29 cellular contexts compared by ENCODE assay signal in the genomic region with DNA sequence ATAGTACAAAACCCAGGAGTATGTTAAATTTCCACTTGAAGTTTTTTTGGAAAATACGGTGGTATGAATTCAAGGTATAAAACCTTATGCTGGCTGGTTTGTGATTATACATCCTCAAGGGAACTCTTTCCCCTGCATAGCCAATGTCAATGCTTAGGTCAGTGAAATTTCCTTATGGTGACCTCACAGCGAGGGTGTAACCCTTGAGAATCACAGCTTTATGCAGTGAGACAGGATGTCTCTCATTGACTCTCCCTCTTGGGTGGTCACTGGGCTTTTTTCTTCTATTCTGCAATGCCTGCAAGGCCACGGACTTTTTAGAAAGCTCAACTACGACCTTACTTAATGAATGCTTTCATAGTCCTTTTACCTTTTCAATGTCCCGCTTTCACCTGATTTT.
"Had no signal": no experiment of that assay in that cellular context is flagged by ENCODE, and none has a peak within 500 bp of the region (broad histone marks: within the 10 kb centered on the region; RNA-seq: fewer than 3 reads in every experiment).

No MANE protein-coding gene starts in this region.

- ATAC-seq: activated CD4-positive, CD25-positive, alpha-beta regulatory T cell treated with anti-CD3 and anti-CD28 coated beads, Interleukin-2, amount 50 U/mL, for 24 hours; activated CD8-positive, alpha-beta T cell treated with anti-CD3 and anti-CD28 coated beads for 36 hours; activated T-cell treated with anti-CD3 and anti-CD28 coated beads, Interleukin-2, amount 50 U/mL, for 4 hours; activated T-helper 17 cell treated with anti-CD3 and anti-CD28 coated beads, Interleukin-2, amount 50 U/mL, for 72 hours; effector memory CD8-positive, alpha-beta T cell; T-helper 17 cell had no signal

- H3K4me3 ChIP-seq: esophagus muscularis mucosa had no signal

- H3K27me3 ChIP-seq: brain microvascular endothelial cell, esophagus muscularis mucosa had no signal

- H3K9me3 ChIP-seq: esophagus muscularis mucosa had no signal

- H3K27ac ChIP-seq: brain microvascular endothelial cell, esophagus muscularis mucosa, WERI-Rb-1 had no signal

- H3K36me3 ChIP-seq: brain microvascular endothelial cell, WERI-Rb-1 had no signal

- DNase-seq: activated B cell treated with CpG ODN at 0.5 μM for 24 hours; activated CD4-positive, alpha-beta T cell treated with anti-CD3 and anti-CD28 coated beads for 48 hours; activated CD4-positive, alpha-beta T cell treated with anti-CD3 and anti-CD28 coated beads, Interleukin-2, amount 50 U/mL, for 1 hour; activated CD4-positive, alpha-beta T cell treated with anti-CD3 and anti-CD28 coated beads, Interleukin-2, amount 50 U/mL, for 48 hours; activated CD8-positive, alpha-beta memory T cell treated with anti-CD3 and anti-CD28 coated beads for 24 hours; activated CD8-positive, alpha-beta T cell treated with anti-CD3 and anti-CD28 coated beads for 36 hours; activated effector memory CD4-positive, alpha-beta T cell treated with Interleukin-2 at 50 U/mL for 16 hours; activated gamma-delta T cell treated with Interleukin-2 at 50 U/mL for 16 hours; activated naive CD4-positive, alpha-beta T cell treated with anti-CD3 and anti-CD28 coated beads, Interleukin-2, amount 50 U/mL, for 16 hours; activated naive CD4-positive, alpha-beta T cell treated with Interleukin-2 at 50 U/mL for 16 hours; activated T-cell treated with anti-CD3 and anti-CD28 coated beads, Interleukin-2, amount 50 U/mL, for 4 hours; amniotic stem cell; anterior cingulate cortex; brain microvascular endothelial cell; caudate nucleus; cortex of kidney; dermis blood vessel endothelial cell; effector CD4-positive, alpha-beta T cell; effector memory CD8-positive, alpha-beta T cell; erythroblast; foreskin melanocyte; head of caudate nucleus; T-helper 1 cell; T-helper 17 cell; T1000; WERI-Rb-1 had no signal
